In the genomic region with DNA sequence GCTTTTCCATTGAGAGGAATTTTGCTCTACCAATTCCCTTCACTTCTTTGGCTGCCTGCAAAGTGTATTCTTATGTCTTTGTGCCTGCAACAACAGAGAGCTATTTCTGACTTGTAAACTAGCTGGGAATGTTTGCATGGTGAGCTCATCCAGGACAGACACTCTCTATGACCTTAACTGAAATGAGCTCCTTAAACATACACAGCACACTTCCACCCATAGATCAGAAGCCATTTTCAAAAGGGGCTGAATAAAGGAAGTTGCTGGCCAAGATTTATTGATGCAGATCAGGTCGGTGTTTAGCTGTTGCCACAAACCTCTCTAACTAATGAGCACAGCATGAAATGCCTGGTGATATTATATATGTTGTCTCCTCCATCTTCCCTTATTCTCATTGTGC, we compare ENCODE assay signal across 10 cellular contexts.
DNase-seq lines count a peak whose midpoint lies in the region; TF ChIP-seq lines count a peak whose summit lies in the region.
"Had no signal": no experiment of that assay in that cellular context is flagged by ENCODE, and none has a peak within 500 bp of the region (broad histone marks: within the 10 kb centered on the region; RNA-seq: fewer than 3 reads in every experiment).

No MANE protein-coding gene starts in this region.

- peak; percentile 9 for DNase-seq in HK-2 (ENCODE audit: unreplicated experiment)
- DNase-seq in astrocyte of the spinal cord (ENCODE audit: low read depth, low spot score) = peak; percentile 91
- DNase-seq in smooth muscle cell of the brain vasculature (ENCODE audit: low read depth, low spot score) = peak; percentile 74
- DNase-seq in occipital lobe (lab: John Stamatoyannopoulos, UW) = no peak
- DNase-seq in KG1 (lab: John Stamatoyannopoulos, UW) = no peak
- DNase-seq in NK-92 (lab: John Stamatoyannopoulos, UW; ENCODE audit: unreplicated experiment) = no peak
- no peak for DNase-seq in activated gamma-delta T cell treated with Interleukin-2 at 50 U/mL for 16 hours
- DNase-seq: activated CD4-positive, alpha-beta T cell treated with anti-CD3 and anti-CD28 coated beads, Interleukin-2, amount 10 ng/mL, durations not matched to agents 7 days and 5 days; immature natural killer cell had no signal

- no peak for TF ChIP-seq CTCF in astrocyte of the spinal cord (IDR thresholded peaks at IDR 0.05; ENCODE audit: low read depth, low read length)

- H3K4me1 ChIP-seq in iPS-20b (ENCODE audit: insufficient read depth, low read length) = peaks cover 32% of the 10 kb centered on the region

- no peaks in the 10 kb centered on the region for H3K27me3 ChIP-seq in iPS-20b (ENCODE audit: insufficient read depth, low read length)

- H3K4me3 ChIP-seq in astrocyte of the spinal cord (ENCODE audit: low read depth, low read length) (no peak overlapping the region), iPS-20b (ENCODE audit: low read length) (no peak overlapping the region)

- no peaks in the 10 kb centered on the region for H3K36me3 ChIP-seq in iPS-20b (ENCODE audit: insufficient read depth, low read depth, low read length)

- in situ Hi-C loops in astrocyte of the spinal cord (cut with HindIII; ENCODE audit: low sequenced_read_pairs) = no loop called here

- no peaks in the 10 kb centered on the region for H3K9me3 ChIP-seq in iPS-20b (ENCODE audit: insufficient read depth, low read depth, low read length)

- H3K27ac ChIP-seq in iPS-20b (ENCODE audit: low read length) = no peak overlapping the region

- H3K9ac ChIP-seq in iPS-20b (ENCODE audit: low read depth, low read length) = peak overlapping the region; percentile 47; the same call in 1 of the 2 replicates

Comparison
In these comparisons a context has a peak if more than half of its experiments do, and no peak if none do; other contexts are left out.
1. DNase-seq: peak in HK-2 (single experiment), astrocyte of the spinal cord (single experiment) and smooth muscle cell of the brain vasculature (single experiment); none in occipital lobe (single experiment), KG1 (single experiment), NK-92 (single experiment) and activated gamma-delta T cell treated with Interleukin-2 at 50 U/mL for 16 hours (single experiment).